In genomic region chr19:10295305-10295846, GRCh38 we compare ENCODE assay signal across 10 cellular contexts. TPM values are rescaled to one million over a fixed set of nuclear protein-coding genes. Genes with fewer than 3 reads are reported as not detected.
DNase-seq lines count a peak whose midpoint lies in the region; ATAC-seq, FAIRE-seq and TF ChIP-seq lines count a peak whose summit lies in the region.
"Had no signal": no experiment of that assay in that cellular context is flagged by ENCODE, and none has a peak within 500 bp of the region (broad histone marks: within the 10 kb centered on the region; RNA-seq: fewer than 3 reads in every experiment).

No MANE protein-coding gene starts in this region.

- H3K4me1 ChIP-seq in A549 (peaks cover 12% of the 10 kb centered on the region), rectal smooth muscle tissue (ENCODE audit: control insufficient read depth, insufficient read depth, low read length) (peaks cover 11% of the 10 kb centered on the region)

- TF ChIP-seq CTCF in A549 (IDR thresholded peaks at IDR 0.05), result no peak
- no peak for TF ChIP-seq CTCF in WTC11 (IDR thresholded peaks at IDR 0.05)

- TF ChIP-seq EP300 in A549 (IDR thresholded peaks at IDR 0.05), result no peak

- peaks cover 55% of the 10 kb centered on the region for H3K27me3 ChIP-seq in rectal smooth muscle tissue (ENCODE audit: control insufficient read depth, insufficient read depth, low read length)

- ATAC-seq in A549 (peak; percentile 52 to 58), GM21786 (IDR thresholded peaks at IDR 0.05; ENCODE audit: unreplicated experiment) (peak; percentile 46), WTC11 (0 out of 2 replicates have a peak, but pooled peaks have one; percentile 4)

- no peak for TF ChIP-seq POLR2A in A549 (IDR thresholded peaks at IDR 0.05; ENCODE audit: low read length)

- H3K27ac ChIP-seq in A549 (peak overlapping the region; percentile 47 to 50; a peak in 5 of 6 replicates), rectal smooth muscle tissue (ENCODE audit: low read depth, low read length) (no peak overlapping the region)

- H3K27me3 Mint-ChIP-seq in WTC11 (ENCODE audit: low read depth), result peaks cover 93% of the 10 kb centered on the region

- H3K4me3 ChIP-seq in A549, result peak overlapping the region; percentile 47
- peak overlapping the region; percentile 7 for H3K4me3 ChIP-seq in rectal smooth muscle tissue (ENCODE audit: low read length)

- CTCF ChIA-PET in A549 (lab: Yijun Ruan, JAX) (interaction anchor here (1.4 to 1.6 kb wide), 2 partner anchors 13 to 26 kb away, joined by 3 to 5 read pairs; no protein-coding TSS in a partner anchor), WTC11 (lab: Charles Lee) (interaction anchor here (1.0 to 2.4 kb wide), 10 partner anchors 9 to 122 kb away, joined by 3 to 22 read pairs (median 4); partner anchors contain the start of genes ICAM1 and ICAM4)

- no peak overlapping the region for H3K27ac Mint-ChIP-seq in WTC11

- no peak overlapping the region for H3K9ac ChIP-seq in rectal smooth muscle tissue (ENCODE audit: low read length)

- peaks cover 25% of the 10 kb centered on the region for H3K4me1 Mint-ChIP-seq in WTC11

- DNase-seq in A549 (ENCODE audit: low read depth in 1 of 2, low spot score in 1 of 2), result peak in 1 of 2 experiments; percentile 61
- peak; percentile 58 for DNase-seq in WTC11 (ENCODE audit: low spot score)
- DNase-seq in effector CD8-positive, alpha-beta T cell (lab: John Stamatoyannopoulos, UW), result peak; percentile 41
- no peak for DNase-seq in kidney glomerular epithelial cell (lab: John Stamatoyannopoulos, UW)
- DNase-seq in COLO829 (ENCODE audit: low spot score), result no peak
- no peak for DNase-seq in DMS114 treated with DMSO at 0.1 percent for 48 hours (lab: John Stamatoyannopoulos, UW; ENCODE audit: unreplicated experiment)
- DNase-seq: DND-41 had no signal

- H3K9me3 ChIP-seq in A549, result no peaks in the 10 kb centered on the region

- no peak for TF ChIP-seq RAD21 in A549 (conservative IDR thresholded peaks at IDR 0.05 in 1 of 2, IDR thresholded peaks at IDR 0.05 in 1 of 2)

- peak overlapping the region; percentile 77 for H3K4me2 ChIP-seq in A549

- no peaks in the 10 kb centered on the region for H3K9me3 Mint-ChIP-seq in WTC11

- 13% methylated on average over 10 of the region's 48 CpGs for WGBS in A549 (ENCODE audit: missing lambda C conversion rate)

- FAIRE-seq in A549 (lab: Jason Lieb, UNC), result no peak
- FAIRE-seq: colon had no signal

- H3K4me3 Mint-ChIP-seq in WTC11, result peak overlapping the region; percentile 76

- H3K36me3 ChIP-seq in rectal smooth muscle tissue (ENCODE audit: control insufficient read depth, insufficient read depth, low read length), result no peaks in the 10 kb centered on the region

- H3K36me3 Mint-ChIP-seq in WTC11, result no peaks in the 10 kb centered on the region

- POLR2A ChIA-PET in A549 (lab: Yijun Ruan, JAX) (no interaction called here), WTC11 (lab: Charles Lee) (interaction anchor here (0.7 to 1.0 kb wide), 3 partner anchors 14 to 45 kb away, joined by 3 to 4 read pairs (median 3); partner anchors contain the start of genes ICAM1 and ZGLP1)

TF ChIP-seq in A549, 52 proteins besides CTCF, POLR2A, EP300 and RAD21 (continues in another document):
- TF ChIP-seq, protein P1, sequence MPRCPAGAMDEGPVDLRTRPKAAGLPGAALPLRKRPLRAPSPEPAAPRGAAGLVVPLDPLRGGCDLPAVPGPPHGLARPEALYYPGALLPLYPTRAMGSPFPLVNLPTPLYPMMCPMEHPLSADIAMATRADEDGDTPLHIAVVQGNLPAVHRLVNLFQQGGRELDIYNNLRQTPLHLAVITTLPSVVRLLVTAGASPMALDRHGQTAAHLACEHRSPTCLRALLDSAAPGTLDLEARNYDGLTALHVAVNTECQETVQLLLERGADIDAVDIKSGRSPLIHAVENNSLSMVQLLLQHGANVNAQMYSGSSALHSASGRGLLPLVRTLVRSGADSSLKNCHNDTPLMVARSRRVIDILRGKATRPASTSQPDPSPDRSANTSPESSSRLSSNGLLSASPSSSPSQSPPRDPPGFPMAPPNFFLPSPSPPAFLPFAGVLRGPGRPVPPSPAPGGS (IDR thresholded peaks at IDR 0.05), result no peak
- no peak for TF ChIP-seq SREBF2 (IDR thresholded peaks at IDR 0.05)
- no peak for TF ChIP-seq JUNB (IDR thresholded peaks at IDR 0.05)
- TF ChIP-seq ZFP36 (IDR thresholded peaks at IDR 0.05; ENCODE audit: borderline replicate concordance, partially characterized antibody), result no peak
- TF ChIP-seq ZSCAN20 (CRISPR knock-in tag; IDR thresholded peaks at IDR 0.05), result no peak
- no peak for TF ChIP-seq TP53 (CRISPR knock-in tag; IDR thresholded peaks at IDR 0.05)
- TF ChIP-seq GATA3 (IDR thresholded peaks at IDR 0.05; ENCODE audit: borderline replicate concordance), result no peak
- no peak for TF ChIP-seq TFCP2L1 (CRISPR knock-in tag; IDR thresholded peaks at IDR 0.05)
- peak; percentile 58 for TF ChIP-seq MAX (IDR thresholded peaks at IDR 0.05)
- no peak for TF ChIP-seq HOXB5 (CRISPR knock-in tag; IDR thresholded peaks at IDR 0.05)
- no peak for TF ChIP-seq RFX5 (IDR thresholded peaks at IDR 0.05)

TF ChIP-seq in WTC11, 78 proteins besides CTCF, POLR2A, EP300 and RAD21:
- TF ChIP-seq ZNF532 (CRISPR knock-in tag; IDR thresholded peaks at IDR 0.05; ENCODE audit: borderline replicate concordance) (no peak), MAX (CRISPR knock-in tag; IDR thresholded peaks at IDR 0.05) (0 out of 2 replicates have a peak, but pooled peaks have one; percentile 48)

RNA-seq across cellular contexts. Expression of gene ICAM5, which starts 5.6 kb away (rescaled TPM):
- polyA plus RNA-seq in A549 (2011; rRNA removed) (0.35 and 0.58 TPM in 2 replicates), A549 (2017; fragmentation: RNase III; extraction: RNeasy Plus Mini Kit Qiagen cat#74134 plus additional on column Dnase treatment) (0.77 to 1.5 TPM (median 0.81 TPM) in 3 replicates)
- polyA plus RNA-seq in A549 (2012; cell fraction: cytosol; rRNA removed), result 1.0 and 1.6 TPM in 2 replicates
- 12.9 and 18.2 TPM in 2 replicates for polyA plus RNA-seq in A549 (2012; cell fraction: nucleus; rRNA removed)
- polyA minus RNA-seq in A549 (2011; rRNA and poly(A)+ RNA removed), result 0.34 TPM in 1 of 2 replicates, not detected in the other
- 7.3 to 8.1 TPM (median 8.0 TPM) in 3 replicates for total RNA-seq in WTC11 (2021)

RNA-seq across cellular contexts. Expression of gene ICAM4, which starts 8.6 kb away (rescaled TPM):
- polyA plus RNA-seq in A549 (2011; rRNA removed) (not detected in 2 replicates), A549 (2017; fragmentation: RNase III; extraction: RNeasy Plus Mini Kit Qiagen cat#74134 plus additional on column Dnase treatment) (not detected in 3 replicates)
- polyA plus RNA-seq in A549 (2012; cell fraction: cytosol; rRNA removed), result not detected in 2 replicates
- polyA plus RNA-seq in A549 (2012; cell fraction: nucleus; rRNA removed), result 0.04 TPM in 1 of 2 replicates, not detected in the other
- not detected in 2 replicates for polyA minus RNA-seq in A549 (2011; rRNA and poly(A)+ RNA removed)
- total RNA-seq in WTC11 (2021), result 2.0 to 3.7 TPM (median 3.1 TPM) in 3 replicates

RNA-seq across cellular contexts. Expression of gene ZGLP1, which starts 14.2 kb away (rescaled TPM):
- polyA plus RNA-seq in A549 (2011; rRNA removed), result 0.84 and 1.2 TPM in 2 replicates
- 2.5 and 3.0 TPM in 2 replicates for polyA plus RNA-seq in A549 (2012; cell fraction: cytosol; rRNA removed)
- 10.1 and 10.7 TPM in 2 replicates for polyA plus RNA-seq in A549 (2012; cell fraction: nucleus; rRNA removed)
- 1.7 to 2.1 TPM (median 1.9 TPM) in 3 replicates for polyA plus RNA-seq in A549 (2017; fragmentation: RNase III; extraction: RNeasy Plus Mini Kit Qiagen cat#74134 plus additional on column Dnase treatment)
- 0.12 TPM in 1 of 2 replicates, not detected in the other for polyA minus RNA-seq in A549 (2011; rRNA and poly(A)+ RNA removed)
- total RNA-seq in WTC11 (2021), result 5.9 to 8.9 TPM (median 7.7 TPM) in 3 replicates

RNA-seq across cellular contexts. Expression of gene FDX2, which starts 20.4 kb away (rescaled TPM):
- polyA plus RNA-seq in A549 (2011; rRNA removed) (9.9 and 13.1 TPM in 2 replicates), A549 (2017; fragmentation: RNase III; extraction: RNeasy Plus Mini Kit Qiagen cat#74134 plus additional on column Dnase treatment) (22.2 to 25.8 TPM (median 23.5 TPM) in 3 replicates)
- 39.0 and 41.2 TPM in 2 replicates for polyA plus RNA-seq in A549 (2012; cell fraction: cytosol; rRNA removed)
- polyA plus RNA-seq in A549 (2012; cell fraction: nucleus; rRNA removed), result 45.5 and 49.8 TPM in 2 replicates
- polyA minus RNA-seq in A549 (2011; rRNA and poly(A)+ RNA removed), result 13.2 and 14.1 TPM in 2 replicates
- total RNA-seq in WTC11 (2021), result 26.2 to 27.0 TPM (median 26.6 TPM) in 3 replicates

RNA-seq across cellular contexts. Expression of gene ICAM1, which starts 24.5 kb away (rescaled TPM):
- polyA plus RNA-seq in A549 (2011; rRNA removed) (1.4 and 3.5 TPM in 2 replicates), A549 (2017; fragmentation: RNase III; extraction: RNeasy Plus Mini Kit Qiagen cat#74134 plus additional on column Dnase treatment) (1.2 to 2.6 TPM (median 1.5 TPM) in 3 replicates)
- 0.40 and 0.66 TPM in 2 replicates for polyA plus RNA-seq in A549 (2012; cell fraction: cytosol; rRNA removed)
- 1.3 TPM in 2 replicates for polyA plus RNA-seq in A549 (2012; cell fraction: nucleus; rRNA removed)
- polyA minus RNA-seq in A549 (2011; rRNA and poly(A)+ RNA removed), result 2.1 and 4.4 TPM in 2 replicates
- total RNA-seq in WTC11 (2021), result 3.8 to 5.4 TPM (median 4.8 TPM) in 3 replicates

Comparison
In these comparisons a context has a peak if more than half of its experiments do, and no peak if none do; other contexts are left out.
1. ATAC-seq: peak in every context shown above with its lines; median percentile 55 in A549; 46 in GM21786; 4 in WTC11.
2. DNase-seq: peak in WTC11 (single experiment) and effector CD8-positive, alpha-beta T cell (single experiment); none in kidney glomerular epithelial cell (single experiment), COLO829 (single experiment) and DMS114 treated with DMSO at 0.1 percent for 48 hours (single experiment).
3. Of the 8 proteins assayed by ChIP-seq in both WTC11 and A549: peak only in WTC11: none; only in A549: none; in both: MAX; in neither: 7.